22 cellular contexts compared by ENCODE assay signal in the genomic region with DNA sequence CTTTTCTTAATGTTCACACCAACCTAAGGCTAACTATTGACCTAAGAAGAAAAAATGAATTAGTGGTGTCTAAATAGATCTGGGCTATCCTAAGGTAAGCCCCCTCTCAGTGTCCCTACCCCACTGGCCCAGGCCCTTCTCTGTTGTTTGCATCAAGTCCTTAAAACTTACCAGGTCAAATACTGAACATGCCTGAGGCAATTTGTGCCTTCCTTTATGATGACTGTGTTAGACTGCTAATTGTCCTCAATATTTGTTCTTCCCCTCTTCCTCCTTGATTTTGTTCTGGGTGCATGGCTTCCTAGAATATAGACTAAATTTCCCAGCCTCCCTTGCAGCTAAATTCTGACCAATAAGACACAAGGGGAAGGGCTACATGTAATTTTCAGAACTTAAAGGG.
DNase-seq lines count a peak whose midpoint lies in the region; ATAC-seq, FAIRE-seq and TF ChIP-seq lines count a peak whose summit lies in the region.
"Had no signal": no experiment of that assay in that cellular context is flagged by ENCODE, and none has a peak within 500 bp of the region (broad histone marks: within the 10 kb centered on the region; RNA-seq: fewer than 3 reads in every experiment).

No MANE protein-coding gene starts in this region.

- H3K27ac Mint-ChIP-seq in astrocyte (ENCODE audit: unreplicated experiment) (peak overlapping the region; percentile 54), T-cell (no peak overlapping the region)

- peak; percentile 50 for DNase-seq in EH (ENCODE audit: low read depth)
- no peak for DNase-seq in HTR-8/SVneo (ENCODE audit: insufficient read length, low spot score)
- DNase-seq in astrocyte (ENCODE audit: low read depth) = peak; percentile 23
- DNase-seq in iris pigment epithelial cell (ENCODE audit: low read depth) = peak; percentile 51
- DNase-seq in G401 (ENCODE audit: low spot score) = no peak
- no peak for DNase-seq in T-cell
- DNase-seq in stimulated activated CD4-positive, alpha-beta T cell treated with anti-CD3 and anti-CD28 coated beads, Interleukin-2, amount 100 ng/mL, for 24 hours = no peak
- DNase-seq: 8988T, Calu3, DMS153, DND-41, GDM1, KG1, MM.1S, NCI-H2029, NCI-H226, NCI-H510A, NCI-H69, SHP77 had no signal

- POLR2A ChIA-PET in T-cell (lab: Charles Lee) = no interaction called here

- H3K79me2 ChIP-seq in astrocyte (ENCODE audit: insufficient read depth, low read length) = peaks cover 38% of the 10 kb centered on the region

- FAIRE-seq in HTR-8/SVneo (lab: Jason Lieb, UNC) (peak; percentile 31), astrocyte (lab: Jason Lieb, UNC) (no peak)
- FAIRE-seq: GM12878 had no signal

- H3K27me3 Mint-ChIP-seq in astrocyte (ENCODE audit: low read depth, unreplicated experiment) (no peaks in the 10 kb centered on the region), T-cell (peaks cover 2 to 14% of the 10 kb centered on the region in 2 donors)

- peaks cover 10% of the 10 kb centered on the region for H3K9me3 Mint-ChIP-seq in astrocyte (ENCODE audit: unreplicated experiment)
- H3K9me3 Mint-ChIP-seq in T-cell = peaks cover 9 to 10% (median 10%) of the 10 kb centered on the region in 3 donors

- H3K9ac ChIP-seq in astrocyte (ENCODE audit: low read length) = peak overlapping the region; percentile 71

- H3K9me3 ChIP-seq in astrocyte (ENCODE audit: insufficient read depth, low read depth, low read length) = peaks cover 4% of the 10 kb centered on the region

- H3K36me3 Mint-ChIP-seq in astrocyte (ENCODE audit: low read depth, unreplicated experiment) (peaks cover 22% of the 10 kb centered on the region), T-cell (no peaks in the 10 kb centered on the region)

- H2AFZ ChIP-seq in astrocyte (ENCODE audit: low read depth, low read length) = no peak overlapping the region

- no peaks in the 10 kb centered on the region for H3K36me3 ChIP-seq in astrocyte (ENCODE audit: insufficient read depth, low read length)

- TF ChIP-seq CTCF in astrocyte (IDR thresholded peaks at IDR 0.05; ENCODE audit: insufficient read depth, low read depth, low read length) = no peak

- H3K4me3 Mint-ChIP-seq in astrocyte (ENCODE audit: unreplicated experiment) (no peak overlapping the region), T-cell (no peak overlapping the region)

- H3K4me2 ChIP-seq in astrocyte (ENCODE audit: low read length) = peak overlapping the region; percentile 56

- peaks cover 40% of the 10 kb centered on the region for H3K4me1 ChIP-seq in astrocyte (ENCODE audit: insufficient read depth, low read length)

- ATAC-seq in GM21786 (IDR thresholded peaks at IDR 0.05; ENCODE audit: unreplicated experiment) = no peak
- no peak for ATAC-seq in T-cell (replicated peaks in 1 of 4)
- ATAC-seq: GM12878 had no signal

- peak overlapping the region; percentile 89 for H3K27ac ChIP-seq in astrocyte (ENCODE audit: low read depth, low read length)
- H3K27ac ChIP-seq: RWPE1 had no signal

- no peak overlapping the region for H3K4me3 ChIP-seq in astrocyte (ENCODE audit: insufficient read depth, low read depth, low read length)
- H3K4me3 ChIP-seq: GM12878 had no signal

- H4K20me1 ChIP-seq in astrocyte (ENCODE audit: insufficient read depth, low read length) = no peaks in the 10 kb centered on the region

- in situ Hi-C loops in G401 (cut with HindIII; ENCODE audit: low sequenced_read_pairs) = no loop called here

- peaks cover 50% of the 10 kb centered on the region for H3K4me1 Mint-ChIP-seq in astrocyte (ENCODE audit: low read depth, unreplicated experiment)
- H3K4me1 Mint-ChIP-seq in T-cell = no peaks in the 10 kb centered on the region

- H3K27me3 ChIP-seq in astrocyte (ENCODE audit: insufficient read depth, low read length) = no peaks in the 10 kb centered on the region

- CTCF ChIA-PET in T-cell (lab: Charles Lee) = no interaction called here

Comparison
In these comparisons a context has a peak if more than half of its experiments do, and no peak if none do; other contexts are left out.
1. DNase-seq: peak in EH (single experiment), astrocyte (single experiment) and iris pigment epithelial cell (single experiment); none in HTR-8/SVneo (single experiment), G401 (single experiment), T-cell (0 of 34) and stimulated activated CD4-positive, alpha-beta T cell treated with anti-CD3 and anti-CD28 coated beads, Interleukin-2, amount 100 ng/mL, for 24 hours (0 of 2).